ENCODE assay signal across 20 cellular contexts in the genomic region with DNA sequence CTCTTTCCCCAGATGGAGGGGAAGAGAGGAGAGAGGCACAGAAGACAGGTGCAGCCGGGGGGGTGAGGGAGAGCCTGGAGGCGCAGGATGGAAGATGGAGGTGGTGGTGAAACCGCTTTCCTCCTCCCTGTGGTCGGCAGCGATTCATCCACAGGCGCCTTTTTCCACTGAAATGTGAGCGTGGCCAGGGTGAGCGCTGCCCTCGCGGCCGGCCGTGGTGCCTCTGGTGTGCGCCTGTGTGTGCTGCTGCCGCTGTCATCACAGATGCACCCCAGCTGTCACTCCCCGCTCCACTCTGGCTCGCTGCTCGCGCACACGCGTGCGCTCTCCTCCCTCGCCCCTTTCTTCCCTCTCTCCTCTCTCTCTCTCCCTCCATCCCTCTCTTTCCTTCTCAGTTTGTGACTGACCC. TPM values are rescaled to one million over a fixed set of nuclear protein-coding genes. Genes with fewer than 3 reads are reported as not detected.
DNase-seq lines count a peak whose midpoint lies in the region; ATAC-seq, FAIRE-seq and TF ChIP-seq lines count a peak whose summit lies in the region.
"Had no signal": no experiment of that assay in that cellular context is flagged by ENCODE, and none has a peak within 500 bp of the region (broad histone marks: within the 10 kb centered on the region; RNA-seq: fewer than 3 reads in every experiment).

TSS of gene LRTM2 (plus strand) at position 375 of the 409 bp plus-strand sequence. CDS start 7,584 bp downstream, outside the sequence.

- no peak for FAIRE-seq in kidney (lab: Jason Lieb, UNC)

- ATAC-seq in left cardiac atrium, result peak; percentile 18 to 67

- H3K27me3 ChIP-seq in breast epithelium, result peaks cover 0 to 59% of the 10 kb centered on the region in 2 donors
- H3K27me3 ChIP-seq: MG63 had no signal

- H3K27ac ChIP-seq in breast epithelium (no peak within 1 kb of the TSS), kidney (ENCODE audit: low read depth in 2 of 2, low read length in 2 of 2) (no peak within 1 kb of the TSS)
- H3K27ac ChIP-seq: Peyer's patch, spleen had no signal

- H3K4me1 ChIP-seq in breast epithelium (no peaks in the 10 kb centered on the region), kidney (ENCODE audit: control insufficient read depth in 1 of 2, insufficient read depth in 1 of 2, low read depth in 1 of 2, low read length in 2 of 2) (no peaks in the 10 kb centered on the region)
- H3K4me1 ChIP-seq: Peyer's patch had no signal

- no peak within 1 kb of the TSS for H3K4me3 ChIP-seq in breast epithelium
- H3K4me3 ChIP-seq in kidney (ENCODE audit: low read length in 2 of 2), result no peak within 1 kb of the TSS
- H3K4me3 ChIP-seq: MG63, Peyer's patch, spleen had no signal

- intact Hi-C loops in left cardiac atrium (cut with DNase I), result no loop called here
- intact Hi-C loops in breast epithelium (cut with DNase I; ENCODE audit: low total_unique reads), result no loop called here
- intact Hi-C loops in kidney (cut with DNase I), result no loop called here

- TF ChIP-seq CTCF in breast epithelium (IDR thresholded peaks at IDR 0.05), result no peak
- no peak for TF ChIP-seq CTCF in kidney (IDR thresholded peaks at IDR 0.05; ENCODE audit: borderline replicate concordance, extremely low read depth, insufficient read depth)

- H3K9ac ChIP-seq in kidney (ENCODE audit: low read length in 2 of 2), result no peak within 1 kb of the TSS

- H3K36me3 ChIP-seq in breast epithelium (no peaks in the 10 kb centered on the region), kidney (ENCODE audit: control insufficient read depth in 1 of 2, insufficient read depth in 2 of 2, low read length in 2 of 2) (no peaks in the 10 kb centered on the region)
- H3K36me3 ChIP-seq: MG63, Peyer's patch, spleen had no signal

- DNase-seq in NCI-H748 (lab: John Stamatoyannopoulos, UW; ENCODE audit: unreplicated experiment), result peak; percentile 5
- no peak for DNase-seq in NCI-H748 treated with DMSO at 0.1 percent for 48 hours (lab: John Stamatoyannopoulos, UW)
- peak; percentile 82 for DNase-seq in NCI-H2171 (lab: John Stamatoyannopoulos, UW)
- no peak for DNase-seq in left cardiac atrium
- DNase-seq in retina, result peak; percentile 76
- DNase-seq in breast epithelium (ENCODE audit: low spot score in 2 of 2), result no peak
- DNase-seq in kidney, result no peak
- DNase-seq in NCI-H2081 treated with DMSO at 0.1 percent for 48 hours (lab: John Stamatoyannopoulos, UW), result no peak
- DNase-seq: activated CD4-positive, alpha-beta T cell treated with anti-CD3 and anti-CD28 coated beads for 1 hour; activated naive CD8-positive, alpha-beta T cell treated with anti-CD3 and anti-CD28 coated beads, Interleukin-2, amount 10 ng/mL, durations not matched to agents 7 days and 5 days; activated T-cell treated with anti-CD3 and anti-CD28 coated beads, Interleukin-2, amount 50 U/mL, for 24 hours; Caco-2; hippocampal formation; MG63; Peyer's patch; spleen had no signal

- TF ChIP-seq POLR2A in breast epithelium (IDR thresholded peaks at IDR 0.05), result no peak

- no peaks in the 10 kb centered on the region for H3K9me3 ChIP-seq in breast epithelium
- no peaks in the 10 kb centered on the region for H3K9me3 ChIP-seq in kidney (ENCODE audit: control insufficient read depth in 1 of 2, low read length in 2 of 2)
- H3K9me3 ChIP-seq: Caco-2, MG63, Peyer's patch, spleen had no signal

RNA-seq across cellular contexts. Expression of gene LRTM2, which starts in this region (rescaled TPM):
- total RNA-seq in left cardiac atrium (not detected), breast epithelium (not detected), kidney (not detected)
- not detected for polyA plus RNA-seq in kidney (ENCODE audit: insufficient read depth, low read depth, low replicate concordance)
- total RNA-seq: activated naive CD8-positive, alpha-beta T cell treated with anti-CD3 and anti-CD28 coated beads, Interleukin-2, amount 10 ng/mL, durations not matched to agents 7 days and 5 days; Caco-2; H4; osteocyte; Peyer's patch; T-helper 1 cell treated with Interleukin-12 subunit alpha and Interleukin-12 subunit beta and Interleukin-4 antibody, amounts not matched to agents 30 ng/mL and 1 ng/mL, for 36 hours had no signal
- polyA plus RNA-seq: esophagus, spleen had no signal

Comparison
In these comparisons a context has a peak if more than half of its experiments do, and no peak if none do; other contexts are left out.
1. DNase-seq: peak in NCI-H748 (single experiment), NCI-H2171 (single experiment) and retina (single experiment); none in NCI-H748 treated with DMSO at 0.1 percent for 48 hours (single experiment), left cardiac atrium (single experiment), breast epithelium (0 of 2), kidney (single experiment) and NCI-H2081 treated with DMSO at 0.1 percent for 48 hours (single experiment).
2. Peak in ATAC-seq in left cardiac atrium; RNA of the gene not detected or under 1 TPM.